In genomic region chr16:31074073-31074813, GRCh38 we compare ENCODE assay signal across 8 cellular contexts. TPM values are rescaled to one million over a fixed set of nuclear protein-coding genes. Genes with fewer than 3 reads are reported as not detected.
A peak's percentile ranks its signal among the peaks of the same experiment; 100 is the strongest.
DNase-seq lines count a peak whose midpoint lies in the region; ATAC-seq and TF ChIP-seq lines count a peak whose summit lies in the region.

ZNF646 (plus strand) TSS chr16:31074422; CDS start chr16:31076325, 1,903 bp downstream.
ZNF668 (minus strand) TSS chr16:31074240; CDS start chr16:31064459, 9,781 bp downstream.

- CTCF ChIA-PET in activated CD4-positive, alpha-beta memory T cell treated with anti-CD3 and anti-CD28 coated beads for 36 hours (lab: Charles Lee) = interaction anchor here (0.6 to 3.4 kb wide), 6 partner anchors 24 to 140 kb away, joined by 3 to 22 read pairs (median 7); partner anchors contain the start of genes HSD3B7 and KAT8

- intact Hi-C loops in activated CD4-positive, alpha-beta memory T cell treated with anti-CD3 and anti-CD28 coated beads for 36 hours (cut with micrococcal nuclease) = loop anchor here (1.0 to 2.0 kb wide), 10 partner anchors 20 to 795 kb away; partner anchors contain the start of genes ARMC5, FUS, KAT8 and SETD1A
- intact Hi-C loops in dorsolateral prefrontal cortex (cut with DNase I) = loop anchor here in 1 of 2 donors (5.0 to 10.0 kb wide), 3 partner anchors 111 to 381 kb away; partner anchors contain the start of genes ARMC5, FUS and SETD1A
- intact Hi-C loops in right lobe of liver (cut with DNase I) = no loop called here

- peak within 1 kb of the TSS; percentile 97 to 100 (median 99) for H3K27ac Mint-ChIP-seq in CD4-positive, CD25-positive, alpha-beta regulatory T cell
- peak within 1 kb of the TSS; percentile 97 for H3K27ac Mint-ChIP-seq in activated CD4-positive, alpha-beta memory T cell treated with anti-CD3 and anti-CD28 coated beads for 36 hours

- H3K4me3 Mint-ChIP-seq in CD4-positive, CD25-positive, alpha-beta regulatory T cell = peak within 1 kb of the TSS; percentile 90 to 98 (median 98)
- H3K4me3 Mint-ChIP-seq in activated CD4-positive, alpha-beta memory T cell treated with anti-CD3 and anti-CD28 coated beads for 36 hours = peak within 1 kb of the TSS; percentile 98

- H3K9me3 ChIP-seq in CD4-positive, CD25-positive, alpha-beta regulatory T cell (ENCODE audit: control insufficient read depth in 2 of 2, low read length in 2 of 2) = no peaks in the 10 kb centered on the region
- H3K9me3 ChIP-seq in right lobe of liver = no peaks in the 10 kb centered on the region

- H3K27me3 Mint-ChIP-seq in CD4-positive, CD25-positive, alpha-beta regulatory T cell = peaks cover 4% of the 10 kb centered on the region
- H3K27me3 Mint-ChIP-seq in activated CD4-positive, alpha-beta memory T cell treated with anti-CD3 and anti-CD28 coated beads for 36 hours = no peaks in the 10 kb centered on the region

- peak within 1 kb of the TSS; percentile 100 for H3K4me3 ChIP-seq in CD4-positive, CD25-positive, alpha-beta regulatory T cell (ENCODE audit: low read depth, low read length)
- peak within 1 kb of the TSS; percentile 74 to 99 (median 95) for H3K4me3 ChIP-seq in dorsolateral prefrontal cortex
- H3K4me3 ChIP-seq in right lobe of liver = peak within 1 kb of the TSS; percentile 76 to 100 (median 98)

- H3K4me1 Mint-ChIP-seq in CD4-positive, CD25-positive, alpha-beta regulatory T cell = peaks cover 5 to 57% (median 29%) of the 10 kb centered on the region in 4 donors
- peaks cover 29% of the 10 kb centered on the region for H3K4me1 Mint-ChIP-seq in activated CD4-positive, alpha-beta memory T cell treated with anti-CD3 and anti-CD28 coated beads for 36 hours (ENCODE audit: low read depth)

- under 1% methylated on average over 41 of the region's 48 CpGs for WGBS in right lobe of liver (ENCODE audit: insufficient coverage, low coverage, low lambda C conversion rate, missing lambda C conversion rate)

- H3K36me3 Mint-ChIP-seq in CD4-positive, CD25-positive, alpha-beta regulatory T cell = peaks cover 23% of the 10 kb centered on the region
- H3K36me3 Mint-ChIP-seq in activated CD4-positive, alpha-beta memory T cell treated with anti-CD3 and anti-CD28 coated beads for 36 hours = peaks cover 14% of the 10 kb centered on the region

- TF ChIP-seq CTCF in dorsolateral prefrontal cortex (IDR thresholded peaks at IDR 0.05 in 54 of 56, conservative IDR thresholded peaks at IDR 0.05 in 2 of 56; ENCODE audit: low read depth in 1 of 56, partially characterized antibody in 56 of 56) (peak in 26 of 56 donors; percentile 5 to 44 (median 21)), right lobe of liver (IDR thresholded peaks at IDR 0.05) (no peak)

- no peaks in the 10 kb centered on the region for H3K9me3 Mint-ChIP-seq in CD4-positive, CD25-positive, alpha-beta regulatory T cell
- H3K9me3 Mint-ChIP-seq in activated CD4-positive, alpha-beta memory T cell treated with anti-CD3 and anti-CD28 coated beads for 36 hours = no peaks in the 10 kb centered on the region

- peak within 1 kb of the TSS; percentile 96 for H3K27ac ChIP-seq in CD4-positive, CD25-positive, alpha-beta regulatory T cell (ENCODE audit: insufficient read depth, low read length, poor library complexity, severe bottlenecking)
- H3K27ac ChIP-seq in dorsolateral prefrontal cortex (peak within 1 kb of the TSS; percentile 78 to 98 (median 95)), right lobe of liver (peak within 1 kb of the TSS; percentile 87 to 95 (median 92))

- peaks cover 28% of the 10 kb centered on the region for H3K36me3 ChIP-seq in CD4-positive, CD25-positive, alpha-beta regulatory T cell (ENCODE audit: control insufficient read depth, insufficient read depth, low read length)
- peaks cover 0 to 13% (median 3%) of the 10 kb centered on the region in 4 donors for H3K36me3 ChIP-seq in right lobe of liver

- TF ChIP-seq POLR2A in right lobe of liver (IDR thresholded peaks at IDR 0.05) = peak; percentile 66

- ATAC-seq in CD4-positive, CD25-positive, alpha-beta regulatory T cell (ENCODE audit: low read depth in 2 of 2) = peak; percentile 86 to 89
- ATAC-seq in GM19438 (IDR thresholded peaks at IDR 0.05; ENCODE audit: low read depth, unreplicated experiment) (peak; percentile 70), HG03575 (IDR thresholded peaks at IDR 0.05; ENCODE audit: extremely low read depth, insufficient number of reproducible peaks, low FRiP score, unreplicated experiment) (peak; percentile 35), right lobe of liver (peak; percentile 92 to 94 (median 92))

- no peaks in the 10 kb centered on the region for H3K27me3 ChIP-seq in CD4-positive, CD25-positive, alpha-beta regulatory T cell (ENCODE audit: control insufficient read depth, insufficient read depth, low read length)
- H3K27me3 ChIP-seq in dorsolateral prefrontal cortex (no peaks in the 10 kb centered on the region), right lobe of liver (no peaks in the 10 kb centered on the region)

- peaks cover 30% of the 10 kb centered on the region for H3K4me1 ChIP-seq in CD4-positive, CD25-positive, alpha-beta regulatory T cell (ENCODE audit: control insufficient read depth, insufficient read depth, low read length, poor library complexity, severe bottlenecking)
- peaks cover 0 to 17% (median 0%) of the 10 kb centered on the region in 4 donors for H3K4me1 ChIP-seq in right lobe of liver

- POLR2A ChIA-PET in activated CD4-positive, alpha-beta memory T cell treated with anti-CD3 and anti-CD28 coated beads for 36 hours (lab: Charles Lee) = interaction anchor here (0.6 to 2.4 kb wide), 15 partner anchors 10 to 795 kb away, joined by 3 to 23 read pairs (median 5); partner anchors contain the start of genes ARMC5, FUS, KAT8 and SETD1A

- peak; percentile 97 to 100 (median 98) for DNase-seq in CD4-positive, CD25-positive, alpha-beta regulatory T cell
- DNase-seq in NCI-H82 treated with DMSO at 0.1 percent for 48 hours (lab: John Stamatoyannopoulos, UW; ENCODE audit: unreplicated experiment) = peak; percentile 98
- DNase-seq in activated CD4-positive, alpha-beta memory T cell treated with anti-CD3 and anti-CD28 coated beads for 36 hours = peak; percentile 99
- peak; percentile 98 to 100 (median 99) for DNase-seq in dorsolateral prefrontal cortex
- DNase-seq in right lobe of liver = peak; percentile 98 to 99 (median 99)
- DNase-seq in stimulated activated CD4-positive, alpha-beta T cell treated with anti-CD3 and anti-CD28 coated beads, Interleukin-4, amount 100 ng/mL, for 4 hours = peak; percentile 94 to 99

RNA-seq across cellular contexts. Expression of gene ZNF646, which starts in this region (rescaled TPM):
- 23.4 TPM for total RNA-seq in CD4-positive, CD25-positive, alpha-beta regulatory T cell
- polyA plus RNA-seq in CD4-positive, CD25-positive, alpha-beta regulatory T cell = 1 to 10 TPM; 2.2 to 5.5 (median 3.4) TPM
- 10 to 100 TPM; 18.6 to 19.9 TPM for total RNA-seq in activated CD4-positive, alpha-beta memory T cell treated with anti-CD3 and anti-CD28 coated beads for 36 hours
- total RNA-seq in dorsolateral prefrontal cortex (10 to 100 TPM; 11.2 to 24.3 (median 16.7) TPM), right lobe of liver (1 to 10 TPM; 4.2 to 5.0 (median 4.5) TPM)

RNA-seq across cellular contexts. Expression of gene ZNF668, which starts in this region (rescaled TPM):
- total RNA-seq in CD4-positive, CD25-positive, alpha-beta regulatory T cell = 16.8 TPM
- polyA plus RNA-seq in CD4-positive, CD25-positive, alpha-beta regulatory T cell = 10 to 100 TPM in 1 of 4 donors, 1 to 10 TPM in 3; 6.4 to 15.8 (median 7.6) TPM
- total RNA-seq in activated CD4-positive, alpha-beta memory T cell treated with anti-CD3 and anti-CD28 coated beads for 36 hours = 10 to 100 TPM; 11.4 to 13.3 TPM
- 10 to 100 TPM in 110 of 120 experiments, 1 to 10 TPM in 10; 7.9 to 24.5 (median 12.5) TPM for total RNA-seq in dorsolateral prefrontal cortex
- total RNA-seq in right lobe of liver = 1 to 10 TPM; 2.0 to 4.6 (median 3.5) TPM

Comparison
In these comparisons a context has a peak if more than half of its experiments do, and no peak if none do; other contexts are left out.
1. Peak in every context shown above with its lines: DNase-seq, ATAC-seq, H3K4me3 ChIP-seq and H3K27ac ChIP-seq.
2. ATAC-seq: peak in every context shown above with its lines; median percentile 92 in right lobe of liver; 88 in CD4-positive, CD25-positive, alpha-beta regulatory T cell; 70 in GM19438; 35 in HG03575.